Comparison of ENCODE assay signal across 16 cellular contexts in the genomic region with DNA sequence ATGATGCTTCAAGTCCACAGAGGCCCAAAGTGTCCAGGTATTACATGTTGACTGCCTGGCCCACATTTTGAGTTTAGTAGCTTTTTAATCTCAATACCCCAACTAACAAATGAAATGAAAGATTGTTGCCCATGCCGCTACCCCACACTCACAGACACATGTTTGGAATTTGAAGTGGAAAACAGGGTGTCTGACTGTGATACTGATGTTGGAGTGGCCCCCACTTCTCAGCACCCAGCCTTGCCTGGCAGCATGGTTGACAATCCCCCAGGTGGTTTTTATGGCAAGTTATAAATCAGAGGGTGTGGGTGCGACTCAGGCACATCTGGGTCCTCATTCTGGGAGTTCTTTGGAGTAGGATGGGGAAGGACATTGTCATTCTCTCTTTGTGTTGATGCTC.
"Had no signal": no experiment of that assay in that cellular context is flagged by ENCODE, and none has a peak within 500 bp of the region (broad histone marks: within the 10 kb centered on the region; RNA-seq: fewer than 3 reads in every experiment).

No MANE protein-coding gene starts in this region.

- H3K36me3 ChIP-seq: gastroesophageal sphincter, heart left ventricle, neutrophil, SJCRH30, thyroid gland had no signal

- H3K36me3 Mint-ChIP-seq: naive thymus-derived CD8-positive, alpha-beta T cell had no signal

- H3K4me1 ChIP-seq: SJCRH30 had no signal

- H3K79me2 ChIP-seq: parathyroid adenoma had no signal

- H3K9ac ChIP-seq: parathyroid adenoma had no signal

- H3K4me3 ChIP-seq: body of pancreas, gastroesophageal sphincter, heart left ventricle, SJCRH30, thyroid gland had no signal

- H3K9me3 ChIP-seq: body of pancreas, gastroesophageal sphincter, heart left ventricle, neutrophil, SJCRH30, thyroid gland had no signal

- H2AFZ ChIP-seq: parathyroid adenoma had no signal

- ATAC-seq: activated CD4-positive, CD25-positive, alpha-beta regulatory T cell treated with anti-CD3 and anti-CD28 coated beads, Interleukin-2, amount 50 U/mL, for 24 hours; body of pancreas; gastroesophageal sphincter; heart left ventricle; naive thymus-derived CD8-positive, alpha-beta T cell had no signal

- H3K27ac Mint-ChIP-seq: activated CD4-positive, alpha-beta T cell treated with anti-CD3 and anti-CD28 coated beads, Interleukin-2, amount 10 ng/mL, durations not matched to agents 7 days and 5 days; activated naive CD4-positive, alpha-beta T cell treated with anti-CD3 and anti-CD28 coated beads for 36 hours; activated T-cell treated with anti-CD3 and anti-CD28 coated beads, Interleukin-2, amount 50 U/mL, for 24 hours; naive thymus-derived CD8-positive, alpha-beta T cell had no signal

- H3K9me3 Mint-ChIP-seq: activated CD4-positive, alpha-beta T cell treated with anti-CD3 and anti-CD28 coated beads, Interleukin-2, amount 10 ng/mL, durations not matched to agents 7 days and 5 days; activated naive CD4-positive, alpha-beta T cell treated with anti-CD3 and anti-CD28 coated beads for 36 hours; activated T-cell treated with anti-CD3 and anti-CD28 coated beads, Interleukin-2, amount 50 U/mL, for 24 hours; naive thymus-derived CD8-positive, alpha-beta T cell had no signal

- H3K27me3 ChIP-seq: body of pancreas, gastroesophageal sphincter, heart left ventricle, SJCRH30, thyroid gland had no signal

- H3K4me3 Mint-ChIP-seq: activated CD4-positive, alpha-beta T cell treated with anti-CD3 and anti-CD28 coated beads, Interleukin-2, amount 10 ng/mL, durations not matched to agents 7 days and 5 days; activated naive CD4-positive, alpha-beta T cell treated with anti-CD3 and anti-CD28 coated beads for 36 hours; activated T-cell treated with anti-CD3 and anti-CD28 coated beads, Interleukin-2, amount 50 U/mL, for 24 hours; naive thymus-derived CD8-positive, alpha-beta T cell had no signal

- DNase-seq: activated CD4-positive, alpha-beta T cell treated with anti-CD3 and anti-CD28 coated beads, Interleukin-2, amount 10 ng/mL, durations not matched to agents 7 days and 5 days; activated naive CD4-positive, alpha-beta T cell treated with anti-CD3 and anti-CD28 coated beads for 36 hours; activated T-cell treated with anti-CD3 and anti-CD28 coated beads, Interleukin-2, amount 50 U/mL, for 24 hours; body of pancreas; naive thymus-derived CD8-positive, alpha-beta T cell; SJCRH30; stimulated activated CD4-positive, alpha-beta T cell treated with anti-CD3 and anti-CD28 coated beads, Interleukin-12 subunit alpha, Interleukin-12 subunit beta, amount 100 ng/mL, for 4 hours; stimulated activated CD4-positive, alpha-beta T cell treated with anti-CD3 and anti-CD28 coated beads, Interleukin-1b, Interleukin-23, amount 100 ng/mL, for 48 hours; stimulated activated naive CD4-positive, alpha-beta T cell treated with Interleukin-2 at 50 U/mL for 16 hours; T1000; thyroid gland had no signal

- H3K27ac ChIP-seq: neutrophil, parathyroid adenoma, SJCRH30, thyroid gland had no signal
